ENCODE assay signal across 8 cellular contexts in the genomic region with DNA sequence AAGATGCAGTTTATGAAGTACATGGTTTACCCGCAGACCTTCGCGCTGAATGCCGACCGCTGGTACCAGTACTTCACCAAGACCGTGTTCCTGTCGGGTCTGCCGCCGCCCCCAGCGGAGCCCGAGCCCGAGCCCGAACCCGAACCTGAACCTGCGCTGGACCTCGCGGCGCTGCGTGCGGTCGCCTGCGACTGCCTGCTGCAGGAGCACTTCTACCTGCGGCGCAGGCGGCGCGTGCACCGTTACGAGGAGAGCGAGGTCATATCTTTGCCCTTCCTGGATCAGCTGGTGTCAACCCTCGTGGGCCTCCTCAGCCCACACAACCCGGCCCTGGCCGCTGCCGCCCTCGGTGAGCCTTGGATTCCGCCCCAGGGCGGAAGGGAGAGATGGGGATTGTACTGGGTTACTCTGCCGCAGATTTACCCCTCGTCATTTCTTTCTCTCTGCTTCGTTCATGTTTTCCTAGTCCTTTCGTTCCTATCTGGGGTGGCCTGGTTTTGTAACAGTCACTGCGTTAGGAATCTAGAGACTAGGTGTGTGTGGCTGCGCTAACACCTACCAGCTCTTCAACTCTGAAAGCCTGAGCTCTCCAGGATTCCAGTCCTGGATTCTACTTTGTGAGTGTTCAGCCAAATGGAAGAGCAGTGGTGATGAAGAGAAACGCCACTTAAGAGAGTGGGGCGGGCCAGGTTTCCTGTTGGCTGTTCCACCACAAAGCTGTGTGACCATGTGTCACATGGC.
DNase-seq lines count a peak whose midpoint lies in the region; ATAC-seq and TF ChIP-seq lines count a peak whose summit lies in the region.

No MANE protein-coding gene starts in this region.

- peak overlapping the region; percentile 91 for H3K4me3 ChIP-seq in WERI-Rb-1 (ENCODE audit: low read depth, low read length)

- peak; percentile 38 for ATAC-seq in HG02870 (IDR thresholded peaks at IDR 0.05; ENCODE audit: unreplicated experiment)

- H3K9me3 ChIP-seq in WERI-Rb-1 (ENCODE audit: severe bottlenecking) = no peaks in the 10 kb centered on the region

- TF ChIP-seq CTCF in WERI-Rb-1 (IDR thresholded peaks at IDR 0.05; ENCODE audit: low read depth, low read length) = no peak

- peak; percentile 69 for DNase-seq in NCI-H82 (lab: John Stamatoyannopoulos, UW)
- DNase-seq in NCI-H82 treated with DMSO at 0.1 percent for 48 hours (lab: John Stamatoyannopoulos, UW; ENCODE audit: unreplicated experiment) = no peak
- peak; percentile 43 to 49 for DNase-seq in NCI-H187 (lab: John Stamatoyannopoulos, UW)
- peak; percentile 50 for DNase-seq in WERI-Rb-1
- peak; percentile 67 for DNase-seq in cerebellar cortex (ENCODE audit: low spot score)
- DNase-seq in stimulated activated CD4-positive, alpha-beta T cell treated with anti-CD3 and anti-CD28 coated beads, Interleukin-1b, Interleukin-23, amount 100 ng/mL, for 48 hours = peak; percentile 49

- no peaks in the 10 kb centered on the region for H3K27me3 ChIP-seq in WERI-Rb-1 (ENCODE audit: insufficient read depth, low read depth, severe bottlenecking)
- no peaks in the 10 kb centered on the region for H3K27me3 ChIP-seq in layer of hippocampus (ENCODE audit: control insufficient read depth, insufficient read depth, low read length)

- peaks cover 46% of the 10 kb centered on the region for H3K36me3 ChIP-seq in WERI-Rb-1

- H3K27ac ChIP-seq in WERI-Rb-1 (peak overlapping the region; percentile 96), layer of hippocampus (ENCODE audit: low read depth, low read length) (peak overlapping the region; percentile 83)
